In the genomic region with DNA sequence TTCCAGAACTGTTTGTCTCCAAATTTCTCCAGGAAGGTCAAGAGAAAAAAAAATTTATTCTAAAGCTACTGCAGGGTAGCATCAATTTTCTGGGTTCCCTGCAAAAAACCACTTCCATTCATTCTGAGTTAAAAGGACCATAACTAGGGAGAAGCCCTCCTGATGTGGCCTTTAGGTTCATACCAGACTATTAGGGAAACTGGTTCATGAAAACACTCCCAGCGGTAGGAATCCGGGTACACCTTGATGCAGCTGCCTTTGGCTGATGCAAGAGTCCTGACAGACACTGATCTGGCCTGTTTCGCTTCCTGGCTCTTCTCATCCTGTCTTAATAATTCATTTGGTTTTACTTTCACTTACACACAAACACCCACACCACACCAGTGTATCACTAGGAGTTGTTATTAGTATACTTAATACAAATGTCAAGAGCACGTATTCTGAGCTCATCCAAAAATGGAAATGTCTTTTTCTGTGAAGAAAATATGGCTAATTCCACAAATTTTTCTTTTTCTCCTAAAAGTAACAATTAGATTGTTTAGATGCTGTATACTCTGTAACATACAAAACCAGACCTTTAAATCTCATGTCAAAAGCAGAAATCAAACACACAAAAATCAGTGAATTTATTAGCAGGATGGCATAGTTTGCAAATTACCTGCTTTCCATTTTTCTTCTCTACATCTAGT, we compare ENCODE assay signal across 1 cellular context.
TF ChIP-seq lines count a peak whose summit lies in the region.

No MANE protein-coding gene starts in this region.

TF ChIP-seq in HepG2, 621 proteins besides CTCF, POLR2A, EP300 and RAD21 (continued from another document and continues in another):
- TF ChIP-seq, protein P1, sequence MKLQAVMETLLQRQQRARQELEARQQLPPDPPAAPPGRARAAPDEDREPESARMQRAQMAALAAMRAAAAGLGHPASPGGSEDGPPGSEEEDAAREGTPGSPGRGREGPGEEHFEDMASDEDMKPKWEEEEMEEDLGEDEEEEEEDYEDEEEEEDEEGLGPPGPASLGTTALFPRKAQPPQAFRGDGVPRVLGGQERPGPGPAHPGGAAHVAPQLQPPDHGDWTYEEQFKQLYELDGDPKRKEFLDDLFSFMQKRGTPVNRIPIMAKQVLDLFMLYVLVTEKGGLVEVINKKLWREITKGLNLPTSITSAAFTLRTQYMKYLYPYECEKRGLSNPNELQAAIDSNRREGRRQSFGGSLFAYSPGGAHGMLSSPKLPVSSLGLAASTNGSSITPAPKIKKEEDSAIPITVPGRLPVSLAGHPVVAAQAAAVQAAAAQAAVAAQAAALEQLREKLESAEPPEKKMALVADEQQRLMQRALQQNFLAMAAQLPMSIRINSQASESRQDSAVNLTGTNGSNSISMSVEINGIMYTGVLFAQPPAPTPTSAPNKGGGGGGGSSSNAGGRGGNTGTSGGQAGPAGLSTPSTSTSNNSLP (IDR thresholded peaks at IDR 0.05; ENCODE audit: low read depth, low read length) = peak; percentile 58; the same call in 1 of the 2 replicates
- TF ChIP-seq XBP1 (CRISPR knock-in tag; IDR thresholded peaks at IDR 0.05) (no peak), STAG1 (CRISPR knock-in tag; IDR thresholded peaks at IDR 0.05) (peak; percentile 8; the same call in 1 of the 2 replicates), ZNF317 (CRISPR knock-in tag; IDR thresholded peaks at IDR 0.05) (0 out of 2 replicates have a peak, but pooled peaks have one; percentile 22), HNRNPUL1 (IDR thresholded peaks at IDR 0.05; ENCODE audit: low read depth, low read length) (no peak), CCAR2 (optimal IDR thresholded peaks at IDR 0.05; ENCODE audit: low read depth, low read length) (no peak), SNAI1 (CRISPR knock-in tag; IDR thresholded peaks at IDR 0.05; ENCODE audit: borderline replicate concordance) (no peak), YEATS4 (CRISPR knock-in tag; IDR thresholded peaks at IDR 0.05; ENCODE audit: borderline replicate concordance) (peak; percentile 70), HOXA7 (CRISPR knock-in tag; IDR thresholded peaks at IDR 0.05) (no peak), ZNF101 (CRISPR knock-in tag; IDR thresholded peaks at IDR 0.05; ENCODE audit: borderline replicate concordance, low read depth) (no peak), ZNF331 (CRISPR knock-in tag; IDR thresholded peaks at IDR 0.05) (peak; percentile 43; the same call in 1 of the 2 replicates), SATB2 (CRISPR knock-in tag; IDR thresholded peaks at IDR 0.05) (no peak), ATF6 (CRISPR knock-in tag; conservative IDR thresholded peaks at IDR 0.05) (no peak), ZFY (CRISPR knock-in tag; IDR thresholded peaks at IDR 0.05) (peak; percentile 50; the same call in 1 of the 2 replicates), ZNF720 (CRISPR knock-in tag; IDR thresholded peaks at IDR 0.05) (no peak), SSRP1 (CRISPR knock-in tag; IDR thresholded peaks at IDR 0.05) (0 out of 2 replicates have a peak, but pooled peaks have one; percentile 26), KDM4B (CRISPR knock-in tag; IDR thresholded peaks at IDR 0.05) (0 out of 2 replicates have a peak, but pooled peaks have one; percentile 27), ZNF264 (CRISPR knock-in tag; IDR thresholded peaks at IDR 0.05) (0 out of 2 replicates have a peak, but pooled peaks have one; percentile 65), NFRKB (IDR thresholded peaks at IDR 0.05) (no peak), TEF (CRISPR knock-in tag; IDR thresholded peaks at IDR 0.05) (no peak), ZFP36 (IDR thresholded peaks at IDR 0.05; ENCODE audit: borderline replicate concordance, low read depth, low read length, partially characterized antibody) (no peak), BCL6 (CRISPR knock-in tag; IDR thresholded peaks at IDR 0.05) (peak; percentile 24; the same call in 1 of the 2 replicates), SOX13 (IDR thresholded peaks at IDR 0.05) (no peak), SOX13 (CRISPR knock-in tag; conservative IDR thresholded peaks at IDR 0.05 in 1 of 2, IDR thresholded peaks at IDR 0.05 in 1 of 2) (0 out of 4 replicates have a peak, but pooled peaks of 1 of the 2 experiments have one; percentile 22), GPN1 (CRISPR knock-in tag; IDR thresholded peaks at IDR 0.05; ENCODE audit: borderline replicate concordance) (no peak), ELF3 (CRISPR knock-in tag; IDR thresholded peaks at IDR 0.05) (peak; percentile 51; the same call in 1 of the 2 replicates), FOXJ3 (CRISPR knock-in tag; IDR thresholded peaks at IDR 0.05; ENCODE audit: borderline replicate concordance) (peak; percentile 48; the same call in 1 of the 2 replicates), TGIF2 (CRISPR knock-in tag; IDR thresholded peaks at IDR 0.05) (peak; percentile 46; the same call in 1 of the 2 replicates), GFI1 (CRISPR knock-in tag; IDR thresholded peaks at IDR 0.05; ENCODE audit: borderline replicate concordance) (no peak), ZNF687 (CRISPR knock-in tag; IDR thresholded peaks at IDR 0.05) (no peak), NR2F1 (CRISPR knock-in tag; IDR thresholded peaks at IDR 0.05) (0 out of 4 replicates have a peak, but pooled peaks of 1 of the 2 experiments have one; percentile 12), PHB2 (IDR thresholded peaks at IDR 0.05; ENCODE audit: partially characterized antibody) (no peak)
- TF ChIP-seq, protein P2, sequence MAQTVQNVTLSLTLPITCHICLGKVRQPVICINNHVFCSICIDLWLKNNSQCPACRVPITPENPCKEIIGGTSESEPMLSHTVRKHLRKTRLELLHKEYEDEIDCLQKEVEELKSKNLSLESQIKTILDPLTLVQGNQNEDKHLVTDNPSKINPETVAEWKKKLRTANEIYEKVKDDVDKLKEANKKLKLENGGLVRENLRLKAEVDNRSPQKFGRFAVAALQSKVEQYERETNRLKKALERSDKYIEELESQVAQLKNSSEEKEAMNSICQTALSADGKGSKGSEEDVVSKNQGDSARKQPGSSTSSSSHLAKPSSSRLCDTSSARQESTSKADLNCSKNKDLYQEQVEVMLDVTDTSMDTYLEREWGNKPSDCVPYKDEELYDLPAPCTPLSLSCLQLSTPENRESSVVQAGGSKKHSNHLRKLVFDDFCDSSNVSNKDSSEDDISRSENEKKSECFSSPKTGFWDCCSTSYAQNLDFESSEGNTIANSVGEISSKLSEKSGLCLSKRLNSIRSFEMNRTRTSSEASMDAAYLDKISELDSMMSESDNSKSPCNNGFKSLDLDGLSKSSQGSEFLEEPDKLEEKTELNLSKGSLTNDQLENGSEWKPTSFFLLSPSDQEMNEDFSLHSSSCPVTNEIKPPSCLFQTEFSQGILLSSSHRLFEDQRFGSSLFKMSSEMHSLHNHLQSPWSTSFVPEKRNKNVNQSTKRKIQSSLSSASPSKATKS (CRISPR knock-in tag; IDR thresholded peaks at IDR 0.05) = no peak
- TF ChIP-seq, protein P3, sequence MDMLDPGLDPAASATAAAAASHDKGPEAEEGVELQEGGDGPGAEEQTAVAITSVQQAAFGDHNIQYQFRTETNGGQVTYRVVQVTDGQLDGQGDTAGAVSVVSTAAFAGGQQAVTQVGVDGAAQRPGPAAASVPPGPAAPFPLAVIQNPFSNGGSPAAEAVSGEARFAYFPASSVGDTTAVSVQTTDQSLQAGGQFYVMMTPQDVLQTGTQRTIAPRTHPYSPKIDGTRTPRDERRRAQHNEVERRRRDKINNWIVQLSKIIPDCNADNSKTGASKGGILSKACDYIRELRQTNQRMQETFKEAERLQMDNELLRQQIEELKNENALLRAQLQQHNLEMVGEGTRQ (IDR thresholded peaks at IDR 0.05; ENCODE audit: low read depth, low read length) = no peak
- TF ChIP-seq, protein P3 (CRISPR knock-in tag; IDR thresholded peaks at IDR 0.05; ENCODE audit: borderline replicate concordance) = no peak
- TF ChIP-seq, protein P4, sequence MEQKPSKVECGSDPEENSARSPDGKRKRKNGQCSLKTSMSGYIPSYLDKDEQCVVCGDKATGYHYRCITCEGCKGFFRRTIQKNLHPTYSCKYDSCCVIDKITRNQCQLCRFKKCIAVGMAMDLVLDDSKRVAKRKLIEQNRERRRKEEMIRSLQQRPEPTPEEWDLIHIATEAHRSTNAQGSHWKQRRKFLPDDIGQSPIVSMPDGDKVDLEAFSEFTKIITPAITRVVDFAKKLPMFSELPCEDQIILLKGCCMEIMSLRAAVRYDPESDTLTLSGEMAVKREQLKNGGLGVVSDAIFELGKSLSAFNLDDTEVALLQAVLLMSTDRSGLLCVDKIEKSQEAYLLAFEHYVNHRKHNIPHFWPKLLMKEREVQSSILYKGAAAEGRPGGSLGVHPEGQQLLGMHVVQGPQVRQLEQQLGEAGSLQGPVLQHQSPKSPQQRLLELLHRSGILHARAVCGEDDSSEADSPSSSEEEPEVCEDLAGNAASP (CRISPR knock-in tag; IDR thresholded peaks at IDR 0.05; ENCODE audit: borderline replicate concordance) = 0 out of 2 replicates have a peak, but pooled peaks have one; percentile 25
- TF ChIP-seq, protein P5, sequence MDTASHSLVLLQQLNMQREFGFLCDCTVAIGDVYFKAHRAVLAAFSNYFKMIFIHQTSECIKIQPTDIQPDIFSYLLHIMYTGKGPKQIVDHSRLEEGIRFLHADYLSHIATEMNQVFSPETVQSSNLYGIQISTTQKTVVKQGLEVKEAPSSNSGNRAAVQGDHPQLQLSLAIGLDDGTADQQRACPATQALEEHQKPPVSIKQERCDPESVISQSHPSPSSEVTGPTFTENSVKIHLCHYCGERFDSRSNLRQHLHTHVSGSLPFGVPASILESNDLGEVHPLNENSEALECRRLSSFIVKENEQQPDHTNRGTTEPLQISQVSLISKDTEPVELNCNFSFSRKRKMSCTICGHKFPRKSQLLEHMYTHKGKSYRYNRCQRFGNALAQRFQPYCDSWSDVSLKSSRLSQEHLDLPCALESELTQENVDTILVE (CRISPR knock-in tag; IDR thresholded peaks at IDR 0.05) = 0 out of 2 replicates have a peak, but pooled peaks have one; percentile 60
- TF ChIP-seq, protein P6, sequence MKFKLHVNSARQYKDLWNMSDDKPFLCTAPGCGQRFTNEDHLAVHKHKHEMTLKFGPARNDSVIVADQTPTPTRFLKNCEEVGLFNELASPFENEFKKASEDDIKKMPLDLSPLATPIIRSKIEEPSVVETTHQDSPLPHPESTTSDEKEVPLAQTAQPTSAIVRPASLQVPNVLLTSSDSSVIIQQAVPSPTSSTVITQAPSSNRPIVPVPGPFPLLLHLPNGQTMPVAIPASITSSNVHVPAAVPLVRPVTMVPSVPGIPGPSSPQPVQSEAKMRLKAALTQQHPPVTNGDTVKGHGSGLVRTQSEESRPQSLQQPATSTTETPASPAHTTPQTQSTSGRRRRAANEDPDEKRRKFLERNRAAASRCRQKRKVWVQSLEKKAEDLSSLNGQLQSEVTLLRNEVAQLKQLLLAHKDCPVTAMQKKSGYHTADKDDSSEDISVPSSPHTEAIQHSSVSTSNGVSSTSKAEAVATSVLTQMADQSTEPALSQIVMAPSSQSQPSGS (CRISPR knock-in tag; IDR thresholded peaks at IDR 0.05) = peak; percentile 68
